17 cellular contexts compared by ENCODE assay signal in genomic region chr13:97321101-97321500, GRCh38.
"Had no signal": no experiment of that assay in that cellular context is flagged by ENCODE, and none has a peak within 500 bp of the region (broad histone marks: within the 10 kb centered on the region; RNA-seq: fewer than 3 reads in every experiment).

No MANE protein-coding gene starts in this region.

- DNase-seq: activated B cell treated with CpG ODN at 0.5 μM for 24 hours; activated CD4-positive, alpha-beta T cell treated with anti-CD3 and anti-CD28 coated beads, Interleukin-2, amount 10 ng/mL, durations not matched to agents 24 days and 14 days; activated naive CD4-positive, alpha-beta T cell treated with anti-CD3 and anti-CD28 coated beads for 36 hours; adrenal gland; body of pancreas; erythroblast; immature natural killer cell; left colon; mammary epithelial cell; mucosa of descending colon; natural killer cell; stimulated activated CD4-positive, alpha-beta T cell treated with anti-CD3 and anti-CD28 coated beads, Interleukin-2, amount 100 ng/mL, for 48 hours; stimulated activated naive CD8-positive, alpha-beta T cell treated with anti-CD3 and anti-CD28 coated beads, Interleukin-15, Interleukin-2, amounts not matched to agents 100 U/mL and 50 U/mL, for 24 hours; T-helper 2 cell; testis had no signal

- H3K27ac Mint-ChIP-seq: activated B cell treated with CpG ODN at 0.5 μM for 24 hours; activated CD4-positive, alpha-beta T cell treated with anti-CD3 and anti-CD28 coated beads, Interleukin-2, amount 10 ng/mL, durations not matched to agents 24 days and 14 days; activated naive CD4-positive, alpha-beta T cell treated with anti-CD3 and anti-CD28 coated beads for 36 hours; dendritic cell treated with granulocyte-macrophage colony-stimulating factor and Interleukin-4, amounts not matched to agents 40 ng/mL and 50 ng/mL, for 4 days had no signal

- H3K36me3 ChIP-seq: adrenal gland had no signal

- H3K27me3 ChIP-seq: adrenal gland, body of pancreas, testis had no signal

- H3K9me3 ChIP-seq: adrenal gland, body of pancreas, mucosa of descending colon, testis had no signal

- H3K9me3 Mint-ChIP-seq: activated B cell treated with CpG ODN at 0.5 μM for 24 hours; activated CD4-positive, alpha-beta T cell treated with anti-CD3 and anti-CD28 coated beads, Interleukin-2, amount 10 ng/mL, durations not matched to agents 24 days and 14 days; activated naive CD4-positive, alpha-beta T cell treated with anti-CD3 and anti-CD28 coated beads for 36 hours; dendritic cell treated with granulocyte-macrophage colony-stimulating factor and Interleukin-4, amounts not matched to agents 40 ng/mL and 50 ng/mL, for 4 days; immature natural killer cell; natural killer cell had no signal

- H3K27me3 Mint-ChIP-seq: activated B cell treated with CpG ODN at 0.5 μM for 24 hours; activated CD4-positive, alpha-beta T cell treated with anti-CD3 and anti-CD28 coated beads, Interleukin-2, amount 10 ng/mL, durations not matched to agents 24 days and 14 days; dendritic cell treated with granulocyte-macrophage colony-stimulating factor and Interleukin-4, amounts not matched to agents 40 ng/mL and 50 ng/mL, for 4 days had no signal

- H3K4me3 ChIP-seq: adrenal gland, body of pancreas, mucosa of descending colon, testis had no signal

- ATAC-seq: body of pancreas; left colon; natural killer cell; stimulated activated naive CD8-positive, alpha-beta T cell treated with anti-CD3 and anti-CD28 coated beads, Interleukin-15, Interleukin-2, amounts not matched to agents 100 U/mL and 50 U/mL, for 24 hours had no signal

- H3K4me3 Mint-ChIP-seq: activated B cell treated with CpG ODN at 0.5 μM for 24 hours; activated CD4-positive, alpha-beta T cell treated with anti-CD3 and anti-CD28 coated beads, Interleukin-2, amount 10 ng/mL, durations not matched to agents 24 days and 14 days; activated naive CD4-positive, alpha-beta T cell treated with anti-CD3 and anti-CD28 coated beads for 36 hours; dendritic cell treated with granulocyte-macrophage colony-stimulating factor and Interleukin-4, amounts not matched to agents 40 ng/mL and 50 ng/mL, for 4 days; immature natural killer cell; natural killer cell had no signal

- H3K36me3 Mint-ChIP-seq: immature natural killer cell, natural killer cell had no signal

- H3K27ac ChIP-seq: body of pancreas, testis had no signal

- FAIRE-seq: TTC549 had no signal

- H3K4me1 Mint-ChIP-seq: activated CD4-positive, alpha-beta T cell treated with anti-CD3 and anti-CD28 coated beads, Interleukin-2, amount 10 ng/mL, durations not matched to agents 24 days and 14 days had no signal
